10 cellular contexts compared by ENCODE assay signal in the genomic region with DNA sequence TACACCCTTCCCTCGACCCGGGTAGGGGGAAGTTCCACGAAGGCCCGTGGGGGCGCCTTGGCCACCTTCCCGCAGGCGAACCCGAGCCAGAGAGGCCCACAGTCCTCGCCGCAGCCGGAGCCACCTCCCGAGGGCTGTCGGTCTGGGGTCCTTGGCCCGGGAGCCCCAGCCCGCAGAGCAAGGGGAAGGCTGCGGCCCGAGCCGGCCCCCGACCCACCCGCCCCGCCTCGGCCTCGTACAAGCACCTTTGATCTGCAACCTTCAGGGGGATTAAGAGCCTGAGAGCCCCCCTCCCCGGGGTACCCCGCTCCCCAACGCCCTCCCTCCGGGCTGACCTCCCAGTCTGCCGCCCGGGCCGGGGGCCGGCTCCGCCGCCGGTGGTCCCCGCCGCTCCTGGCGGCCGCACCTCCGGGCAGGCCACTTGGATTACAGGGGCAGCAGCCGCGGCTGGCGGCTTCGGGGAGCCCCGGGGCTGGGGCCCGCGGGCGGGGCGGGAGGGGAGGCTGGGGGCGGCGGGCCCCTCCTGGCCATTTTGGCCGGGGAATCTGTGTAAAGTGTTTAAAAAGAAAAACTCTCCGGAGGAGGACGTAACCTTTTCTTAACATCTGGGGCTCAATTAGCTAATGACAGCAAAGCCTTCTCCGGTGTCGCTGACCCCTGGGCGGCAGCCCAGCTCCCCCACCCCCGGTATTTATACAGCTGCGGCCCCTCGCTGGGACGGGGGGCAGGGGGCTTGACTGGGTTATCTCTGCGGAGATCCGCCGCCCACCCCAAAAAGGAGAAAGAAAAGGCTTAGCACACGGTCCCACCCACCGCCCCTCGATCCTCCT. TPM values are rescaled to one million over a fixed set of nuclear protein-coding genes. Genes with fewer than 3 reads are reported as not detected.
DNase-seq lines count a peak whose midpoint lies in the region; ATAC-seq, FAIRE-seq and TF ChIP-seq lines count a peak whose summit lies in the region.
"Had no signal": no experiment of that assay in that cellular context is flagged by ENCODE, and none has a peak within 500 bp of the region (broad histone marks: within the 10 kb centered on the region; RNA-seq: fewer than 3 reads in every experiment).

No MANE protein-coding gene starts in this region.

- intact Hi-C loops in psoas muscle (cut with DNase I) = no loop called here

- no peak for FAIRE-seq in astrocyte (lab: Jason Lieb, UNC)

- H3K27me3 ChIP-seq in HUES48 (ENCODE audit: control insufficient read depth, insufficient read depth, low read length) (peaks cover 99% of the 10 kb centered on the region), astrocyte (ENCODE audit: insufficient read depth, low read length) (peaks cover 44% of the 10 kb centered on the region), iPS-20b (ENCODE audit: insufficient read depth, low read length) (peaks cover 100% of the 10 kb centered on the region), psoas muscle (ENCODE audit: insufficient read depth in 3 of 3, low read length in 2 of 3) (peaks cover 0 to 42% (median 24%) of the 10 kb centered on the region in 3 donors)

- no peak overlapping the region for H3K27ac Mint-ChIP-seq in astrocyte (ENCODE audit: unreplicated experiment)
- H3K27ac Mint-ChIP-seq: activated naive CD4-positive, alpha-beta T cell treated with anti-CD3 and anti-CD28 coated beads, Interleukin-2, amount 50 U/mL, for 72 hours had no signal

- no peaks in the 10 kb centered on the region for H3K9me3 ChIP-seq in HUES48 (ENCODE audit: control insufficient read depth, insufficient read depth, low read length)
- H3K9me3 ChIP-seq in astrocyte (ENCODE audit: insufficient read depth, low read depth, low read length) = no peaks in the 10 kb centered on the region
- H3K9me3 ChIP-seq in iPS-20b (ENCODE audit: insufficient read depth, low read depth, low read length) = no peaks in the 10 kb centered on the region
- H3K9me3 ChIP-seq in psoas muscle = no peaks in the 10 kb centered on the region
- H3K9me3 ChIP-seq: Caco-2 had no signal

- H2AFZ ChIP-seq in astrocyte (ENCODE audit: low read depth, low read length) = no peak overlapping the region

- peaks cover 37% of the 10 kb centered on the region for H3K27me3 Mint-ChIP-seq in astrocyte (ENCODE audit: low read depth, unreplicated experiment)

- peaks cover 23% of the 10 kb centered on the region for H3K4me1 Mint-ChIP-seq in astrocyte (ENCODE audit: low read depth, unreplicated experiment)

- peaks cover 21% of the 10 kb centered on the region for H3K4me1 ChIP-seq in HUES48 (ENCODE audit: control insufficient read depth, insufficient read depth, low read length)
- H3K4me1 ChIP-seq in astrocyte (ENCODE audit: insufficient read depth, low read length) = peaks cover 16% of the 10 kb centered on the region
- H3K4me1 ChIP-seq in iPS-20b (ENCODE audit: insufficient read depth, low read length) = peaks cover 11% of the 10 kb centered on the region; the same call in 1 of the 2 replicates
- peaks cover 21% of the 10 kb centered on the region for H3K4me1 ChIP-seq in psoas muscle

- WGBS in psoas muscle, 3 donors = 31 to 39% (median 37%) methylated on average over 39 to 66 of the region's 66 CpGs

- H3K4me3 ChIP-seq in HUES48 (ENCODE audit: low read depth, low read length) (peak overlapping the region; percentile 45), astrocyte (ENCODE audit: insufficient read depth, low read depth, low read length) (no peak overlapping the region), iPS-20b (ENCODE audit: low read length) (peak overlapping the region; percentile 53; the same call in 1 of the 2 replicates), psoas muscle (peak overlapping the region; percentile 30)

- ATAC-seq in psoas muscle (no peak), GM18519 (IDR thresholded peaks at IDR 0.05; ENCODE audit: low FRiP score, unreplicated experiment) (no peak)

- H3K36me3 ChIP-seq in HUES48 (ENCODE audit: control insufficient read depth, insufficient read depth, low read length) (no peaks in the 10 kb centered on the region), astrocyte (ENCODE audit: insufficient read depth, low read length) (no peaks in the 10 kb centered on the region), iPS-20b (ENCODE audit: insufficient read depth, low read depth, low read length) (no peaks in the 10 kb centered on the region), psoas muscle (ENCODE audit: insufficient read depth in 1 of 2, low read depth in 1 of 2) (no peaks in the 10 kb centered on the region)

- H3K4me3 Mint-ChIP-seq in astrocyte (ENCODE audit: unreplicated experiment) = peak overlapping the region; percentile 48

- H3K9ac ChIP-seq in HUES48 (ENCODE audit: low read depth, low read length) = no peak overlapping the region
- no peak overlapping the region for H3K9ac ChIP-seq in astrocyte (ENCODE audit: low read length)
- H3K9ac ChIP-seq in iPS-20b (ENCODE audit: low read depth, low read length) = no peak overlapping the region

- no peaks in the 10 kb centered on the region for H3K79me2 ChIP-seq in astrocyte (ENCODE audit: insufficient read depth, low read length)

- DNase-seq in astrocyte (ENCODE audit: low read depth) (no peak), psoas muscle (peak in 1 of 2 donors; percentile 52), GM20000 (ENCODE audit: low spot score) (no peak)
- DNase-seq in activated effector memory CD4-positive, alpha-beta T cell treated with anti-CD3 and anti-CD28 coated beads, Interleukin-2, amount 50 U/mL, for 16 hours = no peak
- DNase-seq: Caco-2 had no signal

- H3K4me2 ChIP-seq in astrocyte (ENCODE audit: low read length) = peak overlapping the region; percentile 66

- H4K20me1 ChIP-seq in astrocyte (ENCODE audit: insufficient read depth, low read length) = peaks cover 6% of the 10 kb centered on the region

- H3K27ac ChIP-seq in HUES48 (ENCODE audit: low read depth, low read length) (no peak overlapping the region), astrocyte (ENCODE audit: low read depth, low read length) (no peak overlapping the region), iPS-20b (ENCODE audit: low read length) (no peak overlapping the region), psoas muscle (no peak overlapping the region)

- no peaks in the 10 kb centered on the region for H3K36me3 Mint-ChIP-seq in astrocyte (ENCODE audit: low read depth, unreplicated experiment)

- TF ChIP-seq CTCF in astrocyte (IDR thresholded peaks at IDR 0.05; ENCODE audit: insufficient read depth, low read depth, low read length) (no peak), psoas muscle (IDR thresholded peaks at IDR 0.05) (no peak), GM20000 (IDR thresholded peaks at IDR 0.05; ENCODE audit: extremely low read depth, missing control alignments) (no peak)

- no peaks in the 10 kb centered on the region for H3K9me3 Mint-ChIP-seq in astrocyte (ENCODE audit: unreplicated experiment)
- H3K9me3 Mint-ChIP-seq: activated naive CD4-positive, alpha-beta T cell treated with anti-CD3 and anti-CD28 coated beads, Interleukin-2, amount 50 U/mL, for 72 hours had no signal

RNA-seq across cellular contexts. Expression of a gene that starts 40.2 kb away (rescaled TPM):
- total RNA-seq in astrocyte = 17.2 and 27.0 TPM in 2 replicates
- 1 to 10 TPM in 2 of 4 donors, under 1 TPM in 2; 0.34 to 1.6 (median 0.92) TPM for total RNA-seq in psoas muscle
- polyA plus RNA-seq in psoas muscle = under 1 TPM; 0.08 to 0.69 (median 0.36) TPM
- total RNA-seq: NCI-H460 had no signal
